1 cellular context compared by ENCODE assay signal in the genomic region with DNA sequence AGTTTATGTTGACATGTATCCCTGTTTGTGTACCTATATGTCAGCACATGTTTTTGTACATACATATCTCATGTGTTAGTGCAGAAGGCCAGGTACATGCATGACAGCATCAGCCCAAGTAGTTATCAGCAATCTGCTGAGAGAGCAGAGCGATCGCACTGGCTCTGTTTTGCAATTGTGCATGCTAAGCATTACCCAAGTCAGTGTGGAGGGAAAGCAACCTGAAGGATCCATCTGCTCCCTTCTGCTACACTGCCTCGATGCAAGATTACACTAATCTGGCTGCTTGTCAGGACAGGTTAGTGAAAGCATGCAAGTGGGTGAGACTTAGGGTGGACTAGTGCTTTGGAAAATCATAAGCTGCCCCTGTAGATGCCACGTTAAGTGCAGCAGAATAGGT.
TF ChIP-seq lines count a peak whose summit lies in the region.

No MANE protein-coding gene starts in this region.

TF ChIP-seq in IMR-90, 13 proteins besides CTCF, POLR2A, EP300 and RAD21 (continued from another document):
- TF ChIP-seq SMC3 (IDR thresholded peaks at IDR 0.05; ENCODE audit: low read depth, low read length) (no peak), MAZ (IDR thresholded peaks at IDR 0.05; ENCODE audit: borderline replicate concordance, low read depth, low read length) (no peak), CHD1 (IDR thresholded peaks at IDR 0.05; ENCODE audit: low read depth, low read length) (no peak)
